Comparison of ENCODE assay signal across 12 cellular contexts in the genomic region with DNA sequence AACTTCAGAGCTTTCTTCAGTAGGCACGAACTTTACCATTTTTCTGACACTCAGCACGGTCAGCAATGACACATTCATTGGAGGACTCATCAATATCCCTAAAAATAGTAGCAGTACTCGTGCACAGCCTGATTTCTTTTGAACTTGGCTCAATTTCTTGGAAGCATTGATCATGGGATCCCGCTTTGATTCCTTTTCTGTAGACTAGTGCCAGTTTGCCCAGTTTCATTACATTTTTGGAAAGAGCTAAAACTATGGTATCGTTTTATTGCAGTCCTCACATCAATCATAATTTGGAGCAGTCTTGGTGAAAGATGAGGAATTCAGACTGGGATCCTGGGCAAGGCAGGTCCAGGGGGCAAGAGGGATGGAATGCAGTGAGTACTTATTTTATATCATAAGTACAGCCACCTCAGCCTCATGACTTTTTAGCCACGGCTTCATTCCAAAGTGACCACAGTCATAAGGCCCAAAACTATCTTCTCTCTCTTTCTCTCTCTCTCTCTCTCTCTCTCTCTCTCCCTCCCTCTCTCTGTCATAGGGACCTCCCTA.
A peak's percentile ranks its signal among the peaks of the same experiment; 100 is the strongest.
DNase-seq lines count a peak whose midpoint lies in the region; ATAC-seq, FAIRE-seq and TF ChIP-seq lines count a peak whose summit lies in the region.
"Had no signal": no experiment of that assay in that cellular context is flagged by ENCODE, and none has a peak within 500 bp of the region (broad histone marks: within the 10 kb centered on the region; RNA-seq: fewer than 3 reads in every experiment).

No MANE protein-coding gene starts in this region.

- intact Hi-C loops in PC-9 (cut with micrococcal nuclease; ENCODE audit: unreplicated experiment): loop anchor here (1.0 kb wide), 2 partner anchors 13 to 28 kb away; no protein-coding TSS in a partner anchor
- intact Hi-C loops in prostate gland (cut with DNase I): no loop called here

- DNase-seq in AG09309 (ENCODE audit: low read depth) (peak; percentile 46), PC-9 (peak in 1 of 2 experiments; percentile 50), fibroblast of gingiva (ENCODE audit: low read depth) (peak; percentile 31), prostate gland (ENCODE audit: low spot score) (no peak), NCI-H2196 treated with DMSO at 0.1 percent for 48 hours (lab: John Stamatoyannopoulos, UW; ENCODE audit: unreplicated experiment) (no peak), GM12892 (ENCODE audit: insufficient read length) (no peak)
- DNase-seq: activated naive CD4-positive, alpha-beta T cell treated with anti-CD3 and anti-CD28 coated beads, Interleukin-2, amount 10 ng/mL, durations not matched to agents 7 days and 5 days; CD8-positive, alpha-beta memory T cell; naive B cell; NCI-H1694 had no signal

- H3K27me3 ChIP-seq in PC-9 (ENCODE audit: insufficient read depth, low read depth) (no peaks in the 10 kb centered on the region), prostate gland (replicated peaks; ENCODE audit: insufficient read depth) (no peaks in the 10 kb centered on the region)

- ATAC-seq in HG03108 (IDR thresholded peaks at IDR 0.05; ENCODE audit: unreplicated experiment): no peak
- no peak for ATAC-seq in GM19023 (IDR thresholded peaks at IDR 0.05; ENCODE audit: unreplicated experiment)

- H3K79me2 ChIP-seq in PC-9 (ENCODE audit: low read depth): peaks cover 18% of the 10 kb centered on the region; the same call in 1 of the 2 replicates

- TF ChIP-seq CTCF in AG09309 (IDR thresholded peaks at IDR 0.05; ENCODE audit: control insufficient read depth, insufficient read depth, low read depth, low read length, missing control alignments) (no peak), PC-9 (conservative IDR thresholded peaks at IDR 0.05) (no peak), prostate gland (IDR thresholded peaks at IDR 0.05) (no peak)

- H3K4me1 ChIP-seq in PC-9 (replicated peaks; ENCODE audit: insufficient read depth) (peaks cover 66% of the 10 kb centered on the region), prostate gland (replicated peaks) (no peaks in the 10 kb centered on the region)

- H3K9me2 ChIP-seq in PC-9 (ENCODE audit: insufficient read depth): no peaks in the 10 kb centered on the region

- POLR2A ChIA-PET in PC-9 (lab: Charles Lee; ENCODE audit: unreplicated experiment): interaction anchor here (0.6 to 0.9 kb wide), 3 partner anchors 13 to 1918 kb away, joined by 3 to 4 read pairs (median 3); no protein-coding TSS in a partner anchor

- no peak overlapping the region for H2AFZ ChIP-seq in PC-9

- FAIRE-seq in GM12892 (lab: Jason Lieb, UNC): no peak

- no peaks in the 10 kb centered on the region for H3K9me3 ChIP-seq in PC-9 (ENCODE audit: insufficient read depth, low read depth)
- no peaks in the 10 kb centered on the region for H3K9me3 ChIP-seq in prostate gland

- H3K36me3 ChIP-seq in PC-9 (ENCODE audit: low read depth): peaks cover 10% of the 10 kb centered on the region; the same call in 1 of the 2 replicates
- no peaks in the 10 kb centered on the region for H3K36me3 ChIP-seq in prostate gland

- no peak overlapping the region for H3K4me3 ChIP-seq in AG09309 (ENCODE audit: control insufficient read depth, low read depth, low read length)
- H3K4me3 ChIP-seq in PC-9: peak overlapping the region; percentile 37; the same call in 1 of the 2 replicates
- no peak overlapping the region for H3K4me3 ChIP-seq in prostate gland

- CTCF ChIA-PET in PC-9 (lab: Charles Lee): no interaction called here

- 62% methylated on average over 6 of the region's 6 CpGs for WGBS in prostate gland

- TF ChIP-seq POLR2A in prostate gland (IDR thresholded peaks at IDR 0.05): no peak
- no peak for TF ChIP-seq POLR2A in GM12892 (IDR thresholded peaks at IDR 0.05; ENCODE audit: low read depth, low read length)

- H3K4me2 ChIP-seq in PC-9: peak overlapping the region; percentile 76

- no peaks in the 10 kb centered on the region for H4K20me1 ChIP-seq in PC-9 (ENCODE audit: insufficient read depth)

- H3K27ac ChIP-seq in PC-9: peak overlapping the region; percentile 98
- peak overlapping the region; percentile 34 to 50 for H3K27ac ChIP-seq in prostate gland

- TSS peak; percentile 53 for BruUV-seq in PC-9 (replicated peaks; lab: Mats Ljungman, UMichigan)

- peaks cover 58% of the 10 kb centered on the region for H3F3A ChIP-seq in PC-9 (ENCODE audit: insufficient read depth, low read depth)

Comparison
In these comparisons a context has a peak if more than half of its experiments do, and no peak if none do; other contexts are left out.
1. DNase-seq: peak in AG09309 (single experiment) and fibroblast of gingiva (single experiment); none in prostate gland (single experiment), NCI-H2196 treated with DMSO at 0.1 percent for 48 hours (single experiment) and GM12892 (single experiment).